Comparison of ENCODE assay signal across 28 cellular contexts in the genomic region with DNA sequence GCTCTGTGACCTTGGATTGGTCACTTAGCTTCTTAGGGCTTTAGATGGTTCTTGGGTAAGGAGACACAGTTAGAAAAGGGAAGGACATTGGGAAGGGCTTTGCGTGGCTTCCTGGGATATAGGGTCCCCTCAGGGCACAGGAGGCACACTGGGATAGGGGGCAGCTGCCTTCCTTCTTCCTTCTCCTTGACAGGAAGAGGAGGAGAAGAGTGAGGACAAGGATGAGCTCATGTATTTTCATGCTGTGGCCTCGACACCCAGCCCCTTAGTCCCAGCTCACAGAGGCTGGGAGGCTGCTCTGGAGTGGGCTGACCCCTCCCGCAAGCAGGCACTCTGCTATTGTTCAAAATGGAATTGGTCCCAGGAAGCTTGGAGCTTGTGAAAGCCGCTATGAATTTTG. TPM values are rescaled to one million over a fixed set of nuclear protein-coding genes. Genes with fewer than 3 reads are reported as not detected.
"Had no signal": no experiment of that assay in that cellular context is flagged by ENCODE, and none has a peak within 500 bp of the region (broad histone marks: within the 10 kb centered on the region; RNA-seq: fewer than 3 reads in every experiment).

No MANE protein-coding gene starts in this region.

- ATAC-seq: activated CD4-positive, CD25-positive, alpha-beta regulatory T cell treated with anti-CD3 and anti-CD28 coated beads, Interleukin-2, amount 50 U/mL, for 24 hours; effector memory CD8-positive, alpha-beta T cell; gastroesophageal sphincter; left colon; naive thymus-derived CD4-positive, alpha-beta T cell; right cardiac atrium; upper lobe of right lung had no signal

- H3K4me3 Mint-ChIP-seq: activated naive CD8-positive, alpha-beta T cell; effector memory CD8-positive, alpha-beta T cell; naive thymus-derived CD4-positive, alpha-beta T cell had no signal

- H3K4me3 ChIP-seq: gastroesophageal sphincter, suprapubic skin, tibial artery, upper lobe of right lung had no signal

- H3K27ac Mint-ChIP-seq: activated naive CD8-positive, alpha-beta T cell; effector memory CD8-positive, alpha-beta T cell; naive thymus-derived CD4-positive, alpha-beta T cell had no signal

- H3K36me3 ChIP-seq: gastroesophageal sphincter, suprapubic skin, tibial artery, upper lobe of right lung had no signal

- DNase-seq: activated CD4-positive, alpha-beta T cell treated with anti-CD3 and anti-CD28 coated beads for 48 hours; activated CD4-positive, alpha-beta T cell treated with anti-CD3 and anti-CD28 coated beads, Interleukin-2, amount 50 U/mL, for 48 hours; activated CD8-positive, alpha-beta memory T cell treated with anti-CD3 and anti-CD28 coated beads for 24 hours; activated effector memory CD4-positive, alpha-beta T cell treated with Interleukin-2 at 50 U/mL for 16 hours; activated naive CD4-positive, alpha-beta T cell treated with Interleukin-2 at 50 U/mL for 16 hours; cerebellar nuclear complex; cortex of kidney; effector memory CD8-positive, alpha-beta T cell; hippocampal formation; left colon; midbrain; naive thymus-derived CD4-positive, alpha-beta T cell; occipital lobe; right cardiac atrium; stimulated activated CD4-positive, alpha-beta T cell treated with anti-CD3 and anti-CD28 coated beads, Interleukin-15, amount 100 ng/mL, for 24 hours; stimulated activated CD4-positive, alpha-beta T cell treated with anti-CD3 and anti-CD28 coated beads, Interleukin-2, amount 100 ng/mL, for 24 hours; stimulated activated naive CD4-positive, alpha-beta T cell; T-helper 9 cell; tibial artery; upper lobe of right lung had no signal

- H3K36me3 Mint-ChIP-seq: activated naive CD8-positive, alpha-beta T cell had no signal

- H3K9me3 Mint-ChIP-seq: effector memory CD8-positive, alpha-beta T cell; naive thymus-derived CD4-positive, alpha-beta T cell had no signal

- H3K4me1 ChIP-seq: gastroesophageal sphincter, tibial artery, upper lobe of right lung had no signal

- H3K9me3 ChIP-seq: gastroesophageal sphincter, suprapubic skin, tibial artery, upper lobe of right lung had no signal

- H3K27ac ChIP-seq: gastroesophageal sphincter, suprapubic skin, tibial artery, upper lobe of right lung, VCaP had no signal

- H3K4me1 Mint-ChIP-seq: naive thymus-derived CD4-positive, alpha-beta T cell had no signal

RNA-seq across cellular contexts. Expression of a gene that starts 45.7 kb away (rescaled TPM):
- total RNA-seq: endothelial cell of umbilical vein, left colon, liver, upper lobe of right lung had no signal
- polyA plus RNA-seq: endothelial cell of umbilical vein; fibroblast of lung; liver; naive thymus-derived CD4-positive, alpha-beta T cell had no signal
